Comparison of ENCODE assay signal across 8 cellular contexts in genomic region chr5:137583129-137583528, GRCh38.
"Had no signal": no experiment of that assay in that cellular context is flagged by ENCODE, and none has a peak within 500 bp of the region (broad histone marks: within the 10 kb centered on the region; RNA-seq: fewer than 3 reads in every experiment).

No MANE protein-coding gene starts in this region.

- H3K27ac ChIP-seq: HL-60 had no signal

- H3K4me3 ChIP-seq: GM23338 had no signal

- H2AFZ ChIP-seq: GM23338 had no signal

- ATAC-seq: GM23338 had no signal

- DNase-seq: H9, HCEC 1CT, IMR-90, KBM-7 had no signal

- FAIRE-seq: H1, H54 had no signal

- H3K4me2 ChIP-seq: GM23338 had no signal
